ENCODE assay signal across 8 cellular contexts in genomic region chr11:117230981-117231636, GRCh38. TPM values are rescaled to one million over a fixed set of nuclear protein-coding genes. Genes with fewer than 3 reads are reported as not detected.
DNase-seq lines count a peak whose midpoint lies in the region; ATAC-seq lines count a peak whose summit lies in the region.

No MANE protein-coding gene starts in this region.

- H3K4me1 Mint-ChIP-seq in T-helper 1 cell treated with Interleukin-12 subunit alpha and Interleukin-12 subunit beta and Interleukin-4 antibody, amounts not matched to agents 30 μg/mL and 1 μg/mL, for 36 hours (ENCODE audit: low read depth): peaks cover 50% of the 10 kb centered on the region
- peaks cover 44% of the 10 kb centered on the region for H3K4me1 Mint-ChIP-seq in activated naive CD8-positive, alpha-beta T cell treated with anti-CD3 and anti-CD28 coated beads, Interleukin-2, amount 50 U/mL, for 24 hours

- DNase-seq in T-helper 1 cell (no peak), left colon (peak; percentile 58 to 67), foreskin melanocyte (no peak), NCI-H1436 (lab: John Stamatoyannopoulos, UW) (no peak)
- no peak for DNase-seq in activated naive CD8-positive, alpha-beta T cell treated with anti-CD3 and anti-CD28 coated beads, Interleukin-2, amount 50 U/mL, for 24 hours

- H3K27ac ChIP-seq in temporal lobe (ENCODE audit: low read depth, low read length): peak overlapping the region; percentile 27

- no peaks in the 10 kb centered on the region for H3K9me3 Mint-ChIP-seq in T-helper 1 cell treated with Interleukin-12 subunit alpha and Interleukin-12 subunit beta and Interleukin-4 antibody, amounts not matched to agents 30 μg/mL and 1 μg/mL, for 36 hours
- H3K9me3 Mint-ChIP-seq in activated naive CD8-positive, alpha-beta T cell treated with anti-CD3 and anti-CD28 coated beads, Interleukin-2, amount 50 U/mL, for 24 hours: no peaks in the 10 kb centered on the region

- H3K36me3 Mint-ChIP-seq in T-helper 1 cell treated with Interleukin-12 subunit alpha and Interleukin-12 subunit beta and Interleukin-4 antibody, amounts not matched to agents 30 μg/mL and 1 μg/mL, for 36 hours (ENCODE audit: low read depth): peaks cover 36% of the 10 kb centered on the region
- peaks cover 33% of the 10 kb centered on the region for H3K36me3 Mint-ChIP-seq in activated naive CD8-positive, alpha-beta T cell treated with anti-CD3 and anti-CD28 coated beads, Interleukin-2, amount 50 U/mL, for 24 hours (ENCODE audit: low read depth)

- intact Hi-C loops in left colon (cut with DNase I, micrococcal nuclease): no loop called here

- ATAC-seq in activated naive CD8-positive, alpha-beta T cell treated with anti-CD3 and anti-CD28 coated beads, Interleukin-2, amount 50 U/mL, for 24 hours: no peak
- ATAC-seq in left colon (peak; percentile 64), GM21526 (IDR thresholded peaks at IDR 0.05; ENCODE audit: low FRiP score, unreplicated experiment) (no peak)

- H3K4me3 Mint-ChIP-seq in T-helper 1 cell treated with Interleukin-12 subunit alpha and Interleukin-12 subunit beta and Interleukin-4 antibody, amounts not matched to agents 30 μg/mL and 1 μg/mL, for 36 hours: peak overlapping the region; percentile 91
- peak overlapping the region; percentile 96 for H3K4me3 Mint-ChIP-seq in activated naive CD8-positive, alpha-beta T cell treated with anti-CD3 and anti-CD28 coated beads, Interleukin-2, amount 50 U/mL, for 24 hours

- peak overlapping the region; percentile 96 for H3K27ac Mint-ChIP-seq in T-helper 1 cell treated with Interleukin-12 subunit alpha and Interleukin-12 subunit beta and Interleukin-4 antibody, amounts not matched to agents 30 μg/mL and 1 μg/mL, for 36 hours
- H3K27ac Mint-ChIP-seq in activated naive CD8-positive, alpha-beta T cell treated with anti-CD3 and anti-CD28 coated beads, Interleukin-2, amount 50 U/mL, for 24 hours: peak overlapping the region; percentile 100

- no peaks in the 10 kb centered on the region for H3K27me3 Mint-ChIP-seq in T-helper 1 cell treated with Interleukin-12 subunit alpha and Interleukin-12 subunit beta and Interleukin-4 antibody, amounts not matched to agents 30 μg/mL and 1 μg/mL, for 36 hours (ENCODE audit: low read depth)
- no peaks in the 10 kb centered on the region for H3K27me3 Mint-ChIP-seq in activated naive CD8-positive, alpha-beta T cell treated with anti-CD3 and anti-CD28 coated beads, Interleukin-2, amount 50 U/mL, for 24 hours

RNA-seq across cellular contexts. Expression of gene PCSK7, which starts 0.8 kb away (rescaled TPM):
- total RNA-seq in left colon (100 to 1,000 TPM; 153 to 232 TPM), temporal lobe (17.0 TPM)

RNA-seq across cellular contexts. Expression of gene RNF214, which starts 1.4 kb away (rescaled TPM):
- total RNA-seq in left colon (10 to 100 TPM; 17.4 to 17.8 TPM), temporal lobe (14.8 TPM)

RNA-seq across cellular contexts. Expression of gene TAGLN, which starts 31.9 kb away (rescaled TPM):
- total RNA-seq in left colon: 100 to 1,000 TPM in 1 of 2 donors, 10 to 100 TPM in 1; 64.6 to 747 TPM
- total RNA-seq in temporal lobe: 13.0 TPM

RNA-seq across cellular contexts. Expression of gene SIDT2, which starts 52.6 kb away (rescaled TPM):
- total RNA-seq in left colon: 10 to 100 TPM; 70.9 to 79.1 TPM
- 11.3 TPM for total RNA-seq in temporal lobe

Comparison
In these comparisons a context has a peak if more than half of its experiments do, and no peak if none do; other contexts are left out.
1. DNase-seq: peak in left colon (2 of 2); none in T-helper 1 cell (0 of 5), activated naive CD8-positive, alpha-beta T cell treated with anti-CD3 and anti-CD28 coated beads, Interleukin-2, amount 50 U/mL, for 24 hours (single experiment), foreskin melanocyte (single experiment) and NCI-H1436 (single experiment).